Comparison of ENCODE assay signal across 8 cellular contexts in the genomic region with DNA sequence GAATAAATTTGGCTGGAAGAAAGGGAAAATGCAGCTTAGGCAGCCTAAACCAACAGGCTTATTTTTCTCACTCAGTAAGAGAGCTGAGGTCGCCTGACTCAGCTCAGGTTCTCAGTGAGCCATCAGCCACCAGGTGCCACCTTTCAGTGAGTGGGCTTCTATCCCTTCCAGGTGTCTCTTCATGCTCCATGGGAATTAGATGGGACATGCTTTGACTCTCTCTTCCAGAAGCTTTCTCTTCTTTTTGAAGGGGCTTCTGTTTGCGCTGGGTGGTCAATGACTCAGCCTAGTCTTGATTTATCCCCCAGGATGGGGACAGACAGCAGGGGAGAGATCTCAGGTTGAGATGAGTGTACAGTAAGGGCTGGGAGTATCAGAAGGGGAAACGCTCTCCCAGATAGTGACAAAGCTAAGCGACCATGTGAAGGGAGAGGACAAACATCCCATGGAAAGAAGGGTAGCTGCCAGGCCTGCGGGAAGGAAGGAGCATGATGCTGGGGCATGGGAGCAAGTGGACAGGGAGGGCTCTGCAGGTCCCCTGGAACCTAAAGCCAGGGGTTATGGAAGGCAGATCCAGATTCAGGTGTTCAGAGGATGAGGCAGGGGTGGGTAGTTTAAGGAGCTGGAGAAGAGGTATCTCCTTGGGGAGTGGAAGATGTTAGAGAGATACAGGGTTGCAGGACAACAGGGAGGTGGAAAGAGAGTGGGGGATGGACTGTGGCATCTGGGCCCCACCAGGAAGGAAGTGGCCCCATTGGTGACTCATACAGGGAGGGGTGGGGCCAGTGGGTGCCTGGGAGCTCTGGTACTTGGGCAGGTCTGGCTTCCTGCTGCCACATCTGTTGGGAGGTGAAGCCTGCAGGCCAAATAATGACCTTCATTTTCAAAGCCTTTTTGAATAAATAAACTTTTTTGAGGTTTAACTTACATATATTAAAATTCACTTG. TPM values are rescaled to one million over a fixed set of nuclear protein-coding genes. Genes with fewer than 3 reads are reported as not detected.
A peak's percentile ranks its signal among the peaks of the same experiment; 100 is the strongest.
DNase-seq lines count a peak whose midpoint lies in the region; ATAC-seq and TF ChIP-seq lines count a peak whose summit lies in the region.

No MANE protein-coding gene starts in this region.

- peaks cover 34% of the 10 kb centered on the region for H3K4me1 Mint-ChIP-seq in type B pancreatic cell (ENCODE audit: unreplicated experiment)

- no peaks in the 10 kb centered on the region for H3K36me3 ChIP-seq in ovary

- H3K27ac ChIP-seq in ovary, result peak overlapping the region in 1 of 2 donors; percentile 66

- no peaks in the 10 kb centered on the region for H3K27me3 Mint-ChIP-seq in type B pancreatic cell

- H3K4me1 ChIP-seq in ovary (ENCODE audit: insufficient read depth), result peaks cover 14% of the 10 kb centered on the region

- intact Hi-C loops in ovary (cut with DNase I), result no loop called here

- DNase-seq in NCI-H82 (lab: John Stamatoyannopoulos, UW), result peak; percentile 36
- DNase-seq in NCI-H82 treated with DMSO at 0.1 percent for 48 hours (lab: John Stamatoyannopoulos, UW; ENCODE audit: unreplicated experiment), result no peak
- DNase-seq in NOMO-1 treated with dmso at 0.1 percent for 144 hours (lab: John Stamatoyannopoulos, UW; ENCODE audit: unreplicated experiment), result peak; percentile 93
- DNase-seq in activated CD8-positive, alpha-beta memory T cell treated with anti-CD3 and anti-CD28 coated beads, Interleukin-2, amount 50 U/mL, for 48 hours, result peak; percentile 84
- DNase-seq in fibroblast of peridontal ligament (ENCODE audit: extremely low read depth), result peak; percentile 28
- peak; percentile 38 to 56 (median 51) for DNase-seq in ovary
- DNase-seq in type B pancreatic cell (ENCODE audit: extremely low spot score, unreplicated experiment), result no peak

- H3K9me3 Mint-ChIP-seq in type B pancreatic cell, result no peaks in the 10 kb centered on the region

- ATAC-seq in HG02884 (IDR thresholded peaks at IDR 0.05; ENCODE audit: unreplicated experiment), result peak; percentile 66

- 85 to 91% (median 91%) methylated on average over 5 of the region's 5 CpGs for WGBS in ovary, 3 donors

- no peaks in the 10 kb centered on the region for H3K9me3 ChIP-seq in ovary

- TF ChIP-seq POLR2A in ovary (IDR thresholded peaks at IDR 0.05), result no peak

- TF ChIP-seq CTCF in ovary (IDR thresholded peaks at IDR 0.05) (no peak), type B pancreatic cell (conservative IDR thresholded peaks at IDR 0.05) (no peak)

- H3K36me3 Mint-ChIP-seq in type B pancreatic cell, result peaks cover 11% of the 10 kb centered on the region

- peak overlapping the region; percentile 98 for H3K27ac Mint-ChIP-seq in type B pancreatic cell

- H3K4me3 Mint-ChIP-seq in type B pancreatic cell, result peak overlapping the region; percentile 78

- no peaks in the 10 kb centered on the region for H3K27me3 ChIP-seq in ovary

- TF ChIP-seq EP300 in ovary (IDR thresholded peaks at IDR 0.05), result no peak

- no peak overlapping the region for H3K4me3 ChIP-seq in ovary

RNA-seq across cellular contexts. Expression of a gene that starts 32.5 kb away (rescaled TPM):
- total RNA-seq in ovary (10 to 100 TPM; 25.9 to 84.6 (median 59.3) TPM), type B pancreatic cell (ENCODE audit: low replicate concordance) (92.8 and 122 TPM in 2 replicates)
- 10 to 100 TPM; 24.4 to 49.2 TPM for polyA plus RNA-seq in ovary

RNA-seq across cellular contexts. Expression of a gene that starts 56.9 kb away (rescaled TPM):
- total RNA-seq in ovary, result 100 to 1,000 TPM in 2 of 7 donors, 10 to 100 TPM in 5; 74.9 to 155 (median 95.9) TPM
- polyA plus RNA-seq in ovary, result 100 to 1,000 TPM in 1 of 2 donors, 10 to 100 TPM in 1; 79.3 to 106 TPM
- total RNA-seq in type B pancreatic cell (ENCODE audit: low replicate concordance), result 92.8 and 97.1 TPM in 2 replicates

Comparison
In these comparisons a context has a peak if more than half of its experiments do, and no peak if none do; other contexts are left out.
1. DNase-seq: peak in NCI-H82 (single experiment), NOMO-1 treated with dmso at 0.1 percent for 144 hours (single experiment), activated CD8-positive, alpha-beta memory T cell treated with anti-CD3 and anti-CD28 coated beads, Interleukin-2, amount 50 U/mL, for 48 hours (single experiment), fibroblast of peridontal ligament (single experiment) and ovary (5 of 5); none in NCI-H82 treated with DMSO at 0.1 percent for 48 hours (single experiment) and type B pancreatic cell (single experiment).